In the genomic region with DNA sequence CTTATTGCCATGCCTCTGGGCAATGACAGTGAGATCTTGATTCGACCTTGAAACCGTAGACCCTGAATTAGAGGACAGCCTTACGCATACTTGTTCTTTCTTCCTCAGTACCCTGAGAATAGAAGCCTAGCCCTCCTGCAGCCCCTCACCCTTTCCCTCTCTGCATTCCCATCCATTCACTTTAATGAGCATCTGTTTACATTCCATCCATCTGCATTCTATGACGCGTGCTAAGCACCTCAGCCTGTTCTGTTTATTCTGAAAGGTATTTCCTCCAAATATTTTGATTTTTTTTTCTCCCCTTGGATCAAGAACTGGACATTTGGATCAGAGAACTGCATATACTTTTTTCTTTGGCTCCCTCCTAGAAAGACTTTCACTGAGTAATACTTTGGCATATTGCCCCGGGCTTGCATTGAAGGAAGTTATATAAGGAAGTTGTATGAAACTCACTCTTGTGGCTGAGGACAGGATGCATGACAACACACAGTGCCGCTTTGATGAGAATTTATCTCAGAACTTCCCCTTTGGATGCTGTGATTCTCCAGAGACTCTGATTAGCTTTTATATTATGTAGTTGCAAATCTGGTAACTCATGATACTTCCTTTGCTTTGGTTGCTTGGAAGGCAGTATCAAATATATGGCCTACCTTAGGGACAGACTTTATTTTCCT, we compare ENCODE assay signal across 8 cellular contexts. TPM values are rescaled to one million over a fixed set of nuclear protein-coding genes. Genes with fewer than 3 reads are reported as not detected.
DNase-seq lines count a peak whose midpoint lies in the region; ATAC-seq, FAIRE-seq and TF ChIP-seq lines count a peak whose summit lies in the region.

No MANE protein-coding gene starts in this region.

- FAIRE-seq in pancreas (lab: Jason Lieb, UNC): peak; percentile 91

- H3K4me1 ChIP-seq in pancreas: peaks cover 0 to 13% (median 0%) of the 10 kb centered on the region in 3 donors

- peak overlapping the region in 2 of 4 donors; percentile 30 to 35 for H3K27ac ChIP-seq in pancreas

- intact Hi-C loops in pancreas (cut with DNase I): no loop called here

- no peaks in the 10 kb centered on the region for H3K9me3 ChIP-seq in pancreas

- no peaks in the 10 kb centered on the region for H3K27me3 ChIP-seq in pancreas

- DNase-seq in AG09309 (ENCODE audit: low read depth) (peak; percentile 70), HCEC 1CT (peak; percentile 86), T follicular helper cell (ENCODE audit: low read depth) (peak; percentile 33), fibroblast of pulmonary artery (ENCODE audit: low read depth) (peak; percentile 93), pancreas (peak in 1 of 6 donors; percentile 70), NK-92 (lab: John Stamatoyannopoulos, UW; ENCODE audit: unreplicated experiment) (no peak), HuH-7.5 (ENCODE audit: low spot score) (no peak)

- 50% methylated on average over 7 of the region's 7 CpGs for WGBS in pancreas, 2 donors

- no peak overlapping the region for H3K4me3 ChIP-seq in AG09309 (ENCODE audit: control insufficient read depth, low read depth, low read length)
- no peak overlapping the region for H3K4me3 ChIP-seq in fibroblast of pulmonary artery (replicated peaks; ENCODE audit: low read depth, low read length)
- H3K4me3 ChIP-seq in pancreas: no peak overlapping the region

- peaks cover 0 to 16% (median 0%) of the 10 kb centered on the region in 3 donors for H3K36me3 ChIP-seq in pancreas

- TF ChIP-seq CTCF in AG09309 (IDR thresholded peaks at IDR 0.05; ENCODE audit: control insufficient read depth, insufficient read depth, low read depth, low read length, missing control alignments) (no peak), fibroblast of pulmonary artery (IDR thresholded peaks at IDR 0.05; ENCODE audit: low read length, missing control alignments) (no peak), pancreas (IDR thresholded peaks at IDR 0.05) (no peak)

- peak; percentile 54 to 84 (median 72) for ATAC-seq in pancreas
- ATAC-seq in HG03354 (IDR thresholded peaks at IDR 0.05; ENCODE audit: poor library complexity, severe bottlenecking, unreplicated experiment): no peak

RNA-seq across cellular contexts. Expression of gene TMEM8B, which starts 15.7 kb away (rescaled TPM):
- 10 to 100 TPM in 1 of 6 donors, 1 to 10 TPM in 5; 4.9 to 10.3 (median 7.0) TPM for total RNA-seq in pancreas
- 10 to 100 TPM; 11.1 to 17.2 TPM for polyA plus RNA-seq in pancreas

RNA-seq across cellular contexts. Expression of gene FAM221B, which starts 16.2 kb away (rescaled TPM):
- not detected for total RNA-seq in pancreas
- under 1 TPM in 1 of 2 donors, not detected in 1; 0.11 TPM for polyA plus RNA-seq in pancreas

RNA-seq across cellular contexts. Expression of gene OR13J1, which starts 25.4 kb away (rescaled TPM):
- total RNA-seq in pancreas: not detected
- not detected for polyA plus RNA-seq in pancreas

RNA-seq across cellular contexts. Expression of gene HINT2, which starts 29.9 kb away (rescaled TPM):
- 10 to 100 TPM; 20.6 to 43.7 (median 29.7) TPM for total RNA-seq in pancreas
- polyA plus RNA-seq in pancreas: 10 to 100 TPM; 51.7 to 64.2 TPM

RNA-seq across cellular contexts. Expression of gene SPAG8, which starts 32.7 kb away (rescaled TPM):
- 1 to 10 TPM in 2 of 6 donors, under 1 TPM in 4; 0.52 to 1.8 (median 0.83) TPM for total RNA-seq in pancreas
- polyA plus RNA-seq in pancreas: 1 to 10 TPM; 1.6 to 3.1 TPM

Comparison
In these comparisons a context has a peak if more than half of its experiments do, and no peak if none do; other contexts are left out.
1. DNase-seq: peak in AG09309 (single experiment), HCEC 1CT (single experiment), T follicular helper cell (single experiment) and fibroblast of pulmonary artery (single experiment); none in NK-92 (single experiment) and HuH-7.5 (single experiment).